In the genomic region with DNA sequence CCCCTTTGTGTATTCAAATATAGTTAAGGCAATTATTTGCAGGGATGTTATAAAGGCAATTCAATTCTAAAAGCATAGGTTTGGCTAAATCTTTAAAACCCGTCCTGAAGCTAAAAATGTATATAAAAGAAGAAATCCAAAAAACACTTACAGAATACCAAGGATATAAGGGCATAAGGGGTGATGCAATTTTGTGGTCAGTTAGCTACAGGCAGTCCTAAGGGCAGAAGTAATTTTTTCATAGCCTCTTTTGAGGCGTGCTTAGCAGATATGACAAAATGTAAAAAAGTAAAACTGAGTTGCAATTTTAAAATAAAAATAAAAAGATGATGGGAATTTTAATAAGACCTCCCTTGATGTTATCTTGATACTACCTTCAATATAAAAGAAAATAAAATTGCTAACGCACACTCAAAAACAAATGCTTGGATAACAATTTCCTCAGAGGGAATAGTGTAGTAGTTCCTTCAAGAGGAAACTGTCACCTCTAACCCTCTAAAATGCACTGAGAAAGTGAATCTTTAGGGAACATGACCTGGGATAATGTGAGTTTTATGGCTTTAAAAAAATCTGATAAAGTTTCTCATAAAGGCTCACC, we compare ENCODE assay signal across 11 cellular contexts.
DNase-seq lines count a peak whose midpoint lies in the region; ATAC-seq, FAIRE-seq and TF ChIP-seq lines count a peak whose summit lies in the region.
"Had no signal": no experiment of that assay in that cellular context is flagged by ENCODE, and none has a peak within 500 bp of the region (broad histone marks: within the 10 kb centered on the region; RNA-seq: fewer than 3 reads in every experiment).

No MANE protein-coding gene starts in this region.

- no peaks in the 10 kb centered on the region for H3K27me3 ChIP-seq in small intestine (ENCODE audit: control insufficient read depth in 2 of 2, insufficient read depth in 2 of 2, low read length in 2 of 2)

- peaks cover 4 to 9% of the 10 kb centered on the region in 2 donors for H3K4me1 ChIP-seq in small intestine (ENCODE audit: control insufficient read depth in 2 of 2, insufficient read depth in 1 of 2, low read depth in 1 of 2, low read length in 1 of 2)

- no peaks in the 10 kb centered on the region for H3K36me3 Mint-ChIP-seq in activated naive CD8-positive, alpha-beta T cell treated with anti-CD3 and anti-CD28 coated beads, Interleukin-2, amount 10 ng/mL, durations not matched to agents 7 days and 5 days
- no peaks in the 10 kb centered on the region for H3K36me3 Mint-ChIP-seq in activated naive CD8-positive, alpha-beta T cell treated with anti-CD3 and anti-CD28 coated beads for 36 hours
- no peaks in the 10 kb centered on the region for H3K36me3 Mint-ChIP-seq in stimulated activated effector memory CD8-positive, alpha-beta T cell treated with anti-CD3 and anti-CD28 coated beads, Interleukin-12 subunit alpha, Interleukin-12 subunit beta, amount 100 ng/mL, for 72 hours
- H3K36me3 Mint-ChIP-seq: activated naive CD8-positive, alpha-beta T cell had no signal

- DNase-seq in activated naive CD8-positive, alpha-beta T cell treated with anti-CD3 and anti-CD28 coated beads, Interleukin-2, amount 10 ng/mL, durations not matched to agents 7 days and 5 days, result no peak
- no peak for DNase-seq in activated naive CD8-positive, alpha-beta T cell treated with anti-CD3 and anti-CD28 coated beads for 36 hours
- DNase-seq in SIG-M5 (lab: John Stamatoyannopoulos, UW) (peak; percentile 34), GM12892 (ENCODE audit: insufficient read length) (no peak), posterior vena cava (ENCODE audit: low spot score) (no peak), small intestine (no peak)
- DNase-seq in stimulated activated effector memory CD8-positive, alpha-beta T cell treated with anti-CD3 and anti-CD28 coated beads, Interleukin-12 subunit alpha, Interleukin-12 subunit beta, amount 100 ng/mL, for 72 hours (ENCODE audit: low spot score in 2 of 2), result no peak
- DNase-seq: activated CD4-positive, alpha-beta T cell treated with anti-CD3 and anti-CD28 coated beads, Interleukin-2, amount 50 U/mL, for 1 hour; Right ventricle myocardium superior had no signal

- no peak for TF ChIP-seq POLR2A in GM12892 (IDR thresholded peaks at IDR 0.05; ENCODE audit: low read depth, low read length)

- ATAC-seq in activated naive CD8-positive, alpha-beta T cell treated with anti-CD3 and anti-CD28 coated beads, Interleukin-2, amount 10 ng/mL, durations not matched to agents 7 days and 5 days (ENCODE audit: low read depth), result peak; percentile 17
- ATAC-seq in HG03135 (IDR thresholded peaks at IDR 0.05; ENCODE audit: unreplicated experiment), result peak; percentile 19
- ATAC-seq in stimulated activated effector memory CD8-positive, alpha-beta T cell treated with anti-CD3 and anti-CD28 coated beads, Interleukin-12 subunit alpha, Interleukin-12 subunit beta, amount 100 ng/mL, for 72 hours, result peak; percentile 12

- no peak overlapping the region for H3K27ac ChIP-seq in small intestine (ENCODE audit: low read depth in 1 of 2, low read length in 1 of 2)

- no peak overlapping the region for H3K27ac Mint-ChIP-seq in activated naive CD8-positive, alpha-beta T cell treated with anti-CD3 and anti-CD28 coated beads, Interleukin-2, amount 10 ng/mL, durations not matched to agents 7 days and 5 days
- no peak overlapping the region for H3K27ac Mint-ChIP-seq in activated naive CD8-positive, alpha-beta T cell treated with anti-CD3 and anti-CD28 coated beads for 36 hours
- no peak overlapping the region for H3K27ac Mint-ChIP-seq in stimulated activated effector memory CD8-positive, alpha-beta T cell treated with anti-CD3 and anti-CD28 coated beads, Interleukin-12 subunit alpha, Interleukin-12 subunit beta, amount 100 ng/mL, for 72 hours
- H3K27ac Mint-ChIP-seq: activated naive CD8-positive, alpha-beta T cell had no signal

- POLR2A ChIA-PET in activated naive CD8-positive, alpha-beta T cell treated with anti-CD3 and anti-CD28 coated beads, Interleukin-2, amount 10 ng/mL, durations not matched to agents 7 days and 5 days (lab: Charles Lee), result interaction anchor here (1.5 to 2.3 kb wide), 2 partner anchors 183 to 281 kb away, joined by 5 read pairs; partner anchors contain the start of gene IFT57

- intact Hi-C loops in posterior vena cava (cut with DNase I), result no loop called here

- no peaks in the 10 kb centered on the region for H3K9me3 ChIP-seq in small intestine (ENCODE audit: control insufficient read depth, low read depth)

- H3K4me3 ChIP-seq in small intestine (ENCODE audit: low read depth in 1 of 2, low read length in 2 of 2), result no peak overlapping the region

- 45 to 77% (median 75%) methylated on average over 3 of the region's 3 CpGs for WGBS in small intestine, 3 donors

- peaks cover 9% of the 10 kb centered on the region for H3K4me1 Mint-ChIP-seq in activated naive CD8-positive, alpha-beta T cell treated with anti-CD3 and anti-CD28 coated beads, Interleukin-2, amount 10 ng/mL, durations not matched to agents 7 days and 5 days
- peaks cover 6% of the 10 kb centered on the region for H3K4me1 Mint-ChIP-seq in activated naive CD8-positive, alpha-beta T cell treated with anti-CD3 and anti-CD28 coated beads for 36 hours
- H3K4me1 Mint-ChIP-seq in stimulated activated effector memory CD8-positive, alpha-beta T cell treated with anti-CD3 and anti-CD28 coated beads, Interleukin-12 subunit alpha, Interleukin-12 subunit beta, amount 100 ng/mL, for 72 hours, result no peaks in the 10 kb centered on the region

- no peak for FAIRE-seq in GM12892 (lab: Jason Lieb, UNC)
- no peak for FAIRE-seq in small intestine (lab: Jason Lieb, UNC)

- H3K36me3 ChIP-seq in small intestine (ENCODE audit: control insufficient read depth in 2 of 2, insufficient read depth in 2 of 2, low read length in 2 of 2), result no peaks in the 10 kb centered on the region

- no peaks in the 10 kb centered on the region for H3K9me3 Mint-ChIP-seq in activated naive CD8-positive, alpha-beta T cell treated with anti-CD3 and anti-CD28 coated beads, Interleukin-2, amount 10 ng/mL, durations not matched to agents 7 days and 5 days
- no peaks in the 10 kb centered on the region for H3K9me3 Mint-ChIP-seq in activated naive CD8-positive, alpha-beta T cell treated with anti-CD3 and anti-CD28 coated beads for 36 hours
- H3K9me3 Mint-ChIP-seq in stimulated activated effector memory CD8-positive, alpha-beta T cell treated with anti-CD3 and anti-CD28 coated beads, Interleukin-12 subunit alpha, Interleukin-12 subunit beta, amount 100 ng/mL, for 72 hours, result no peaks in the 10 kb centered on the region

- no peaks in the 10 kb centered on the region for H3K27me3 Mint-ChIP-seq in activated naive CD8-positive, alpha-beta T cell treated with anti-CD3 and anti-CD28 coated beads, Interleukin-2, amount 10 ng/mL, durations not matched to agents 7 days and 5 days
- no peaks in the 10 kb centered on the region for H3K27me3 Mint-ChIP-seq in activated naive CD8-positive, alpha-beta T cell treated with anti-CD3 and anti-CD28 coated beads for 36 hours
- H3K27me3 Mint-ChIP-seq: activated naive CD8-positive, alpha-beta T cell had no signal

- H3K4me3 Mint-ChIP-seq in activated naive CD8-positive, alpha-beta T cell treated with anti-CD3 and anti-CD28 coated beads, Interleukin-2, amount 10 ng/mL, durations not matched to agents 7 days and 5 days, result no peak overlapping the region
- no peak overlapping the region for H3K4me3 Mint-ChIP-seq in activated naive CD8-positive, alpha-beta T cell treated with anti-CD3 and anti-CD28 coated beads for 36 hours
- H3K4me3 Mint-ChIP-seq in stimulated activated effector memory CD8-positive, alpha-beta T cell treated with anti-CD3 and anti-CD28 coated beads, Interleukin-12 subunit alpha, Interleukin-12 subunit beta, amount 100 ng/mL, for 72 hours, result no peak overlapping the region
- H3K4me3 Mint-ChIP-seq: activated naive CD8-positive, alpha-beta T cell had no signal
